Comparison of ENCODE assay signal across 15 cellular contexts in genomic region chr5:161078793-161079192, GRCh38.
"Had no signal": no experiment of that assay in that cellular context is flagged by ENCODE, and none has a peak within 500 bp of the region (broad histone marks: within the 10 kb centered on the region; RNA-seq: fewer than 3 reads in every experiment).

No MANE protein-coding gene starts in this region.

- H3K4me1 ChIP-seq: foreskin keratinocyte, right atrium auricular region, tibial nerve had no signal

- H3K4me2 ChIP-seq: hepatocyte had no signal

- H3K79me2 ChIP-seq: hepatocyte had no signal

- DNase-seq: activated CD4-positive, alpha-beta T cell treated with anti-CD3 and anti-CD28 coated beads, Interleukin-2, amount 50 U/mL, for 48 hours; activated gamma-delta T cell; effector CD8-positive, alpha-beta T cell; foreskin keratinocyte; nucleus accumbens; stimulated activated CD4-positive, alpha-beta T cell treated with anti-CD3 and anti-CD28 coated beads, Interleukin-15, amount 100 ng/mL, for 24 hours; stimulated activated CD4-positive, alpha-beta T cell treated with anti-CD3 and anti-CD28 coated beads, Interleukin-2, amount 100 ng/mL, for 48 hours; T-helper 2 cell had no signal

- H3K9me3 ChIP-seq: right atrium auricular region, tibial nerve had no signal

- H2AFZ ChIP-seq: hepatocyte had no signal

- H3K4me3 ChIP-seq: hepatocyte, lung, right atrium auricular region, skin epidermis, tibial nerve had no signal

- H3K36me3 ChIP-seq: right atrium auricular region, tibial nerve had no signal

- ATAC-seq: foreskin keratinocyte; left lobe of liver; natural killer cell treated with Interleukin-12 subunit alpha and Interleukin-12 subunit beta and Interleukin-15 and Interleukin-18, amount 100 ng/mL, for 72 hours had no signal

- H3K27ac ChIP-seq: foreskin keratinocyte, hepatocyte, right atrium auricular region, skin epidermis, tibial nerve had no signal

- H3K27me3 ChIP-seq: foreskin keratinocyte, hepatocyte, right atrium auricular region, tibial nerve had no signal
